In the genomic region with DNA sequence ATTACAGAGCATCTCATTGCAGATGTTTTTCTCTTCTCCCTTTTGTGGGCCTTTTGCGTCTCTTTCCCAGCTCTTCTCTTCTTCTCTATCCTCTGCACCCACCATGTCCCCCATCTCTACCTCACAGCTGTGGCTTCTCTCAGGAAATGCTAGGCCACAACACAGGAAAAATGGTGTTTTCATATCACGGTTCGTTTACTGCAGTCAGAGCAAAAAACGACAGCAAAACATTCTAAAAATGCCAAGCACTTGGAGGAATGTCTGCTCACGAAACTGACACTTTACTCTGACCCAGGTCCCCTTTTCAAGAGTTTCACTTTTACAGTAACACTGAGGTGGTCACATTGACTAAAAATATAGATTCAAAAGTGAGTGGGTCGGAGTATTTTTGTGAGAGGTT, we compare ENCODE assay signal across 1 cellular context.
TF ChIP-seq lines count a peak whose summit lies in the region.

No MANE protein-coding gene starts in this region.

TF ChIP-seq in GM23338, 12 proteins besides CTCF, POLR2A, EP300 and RAD21 (continued from another document):
- TF ChIP-seq, protein P1, sequence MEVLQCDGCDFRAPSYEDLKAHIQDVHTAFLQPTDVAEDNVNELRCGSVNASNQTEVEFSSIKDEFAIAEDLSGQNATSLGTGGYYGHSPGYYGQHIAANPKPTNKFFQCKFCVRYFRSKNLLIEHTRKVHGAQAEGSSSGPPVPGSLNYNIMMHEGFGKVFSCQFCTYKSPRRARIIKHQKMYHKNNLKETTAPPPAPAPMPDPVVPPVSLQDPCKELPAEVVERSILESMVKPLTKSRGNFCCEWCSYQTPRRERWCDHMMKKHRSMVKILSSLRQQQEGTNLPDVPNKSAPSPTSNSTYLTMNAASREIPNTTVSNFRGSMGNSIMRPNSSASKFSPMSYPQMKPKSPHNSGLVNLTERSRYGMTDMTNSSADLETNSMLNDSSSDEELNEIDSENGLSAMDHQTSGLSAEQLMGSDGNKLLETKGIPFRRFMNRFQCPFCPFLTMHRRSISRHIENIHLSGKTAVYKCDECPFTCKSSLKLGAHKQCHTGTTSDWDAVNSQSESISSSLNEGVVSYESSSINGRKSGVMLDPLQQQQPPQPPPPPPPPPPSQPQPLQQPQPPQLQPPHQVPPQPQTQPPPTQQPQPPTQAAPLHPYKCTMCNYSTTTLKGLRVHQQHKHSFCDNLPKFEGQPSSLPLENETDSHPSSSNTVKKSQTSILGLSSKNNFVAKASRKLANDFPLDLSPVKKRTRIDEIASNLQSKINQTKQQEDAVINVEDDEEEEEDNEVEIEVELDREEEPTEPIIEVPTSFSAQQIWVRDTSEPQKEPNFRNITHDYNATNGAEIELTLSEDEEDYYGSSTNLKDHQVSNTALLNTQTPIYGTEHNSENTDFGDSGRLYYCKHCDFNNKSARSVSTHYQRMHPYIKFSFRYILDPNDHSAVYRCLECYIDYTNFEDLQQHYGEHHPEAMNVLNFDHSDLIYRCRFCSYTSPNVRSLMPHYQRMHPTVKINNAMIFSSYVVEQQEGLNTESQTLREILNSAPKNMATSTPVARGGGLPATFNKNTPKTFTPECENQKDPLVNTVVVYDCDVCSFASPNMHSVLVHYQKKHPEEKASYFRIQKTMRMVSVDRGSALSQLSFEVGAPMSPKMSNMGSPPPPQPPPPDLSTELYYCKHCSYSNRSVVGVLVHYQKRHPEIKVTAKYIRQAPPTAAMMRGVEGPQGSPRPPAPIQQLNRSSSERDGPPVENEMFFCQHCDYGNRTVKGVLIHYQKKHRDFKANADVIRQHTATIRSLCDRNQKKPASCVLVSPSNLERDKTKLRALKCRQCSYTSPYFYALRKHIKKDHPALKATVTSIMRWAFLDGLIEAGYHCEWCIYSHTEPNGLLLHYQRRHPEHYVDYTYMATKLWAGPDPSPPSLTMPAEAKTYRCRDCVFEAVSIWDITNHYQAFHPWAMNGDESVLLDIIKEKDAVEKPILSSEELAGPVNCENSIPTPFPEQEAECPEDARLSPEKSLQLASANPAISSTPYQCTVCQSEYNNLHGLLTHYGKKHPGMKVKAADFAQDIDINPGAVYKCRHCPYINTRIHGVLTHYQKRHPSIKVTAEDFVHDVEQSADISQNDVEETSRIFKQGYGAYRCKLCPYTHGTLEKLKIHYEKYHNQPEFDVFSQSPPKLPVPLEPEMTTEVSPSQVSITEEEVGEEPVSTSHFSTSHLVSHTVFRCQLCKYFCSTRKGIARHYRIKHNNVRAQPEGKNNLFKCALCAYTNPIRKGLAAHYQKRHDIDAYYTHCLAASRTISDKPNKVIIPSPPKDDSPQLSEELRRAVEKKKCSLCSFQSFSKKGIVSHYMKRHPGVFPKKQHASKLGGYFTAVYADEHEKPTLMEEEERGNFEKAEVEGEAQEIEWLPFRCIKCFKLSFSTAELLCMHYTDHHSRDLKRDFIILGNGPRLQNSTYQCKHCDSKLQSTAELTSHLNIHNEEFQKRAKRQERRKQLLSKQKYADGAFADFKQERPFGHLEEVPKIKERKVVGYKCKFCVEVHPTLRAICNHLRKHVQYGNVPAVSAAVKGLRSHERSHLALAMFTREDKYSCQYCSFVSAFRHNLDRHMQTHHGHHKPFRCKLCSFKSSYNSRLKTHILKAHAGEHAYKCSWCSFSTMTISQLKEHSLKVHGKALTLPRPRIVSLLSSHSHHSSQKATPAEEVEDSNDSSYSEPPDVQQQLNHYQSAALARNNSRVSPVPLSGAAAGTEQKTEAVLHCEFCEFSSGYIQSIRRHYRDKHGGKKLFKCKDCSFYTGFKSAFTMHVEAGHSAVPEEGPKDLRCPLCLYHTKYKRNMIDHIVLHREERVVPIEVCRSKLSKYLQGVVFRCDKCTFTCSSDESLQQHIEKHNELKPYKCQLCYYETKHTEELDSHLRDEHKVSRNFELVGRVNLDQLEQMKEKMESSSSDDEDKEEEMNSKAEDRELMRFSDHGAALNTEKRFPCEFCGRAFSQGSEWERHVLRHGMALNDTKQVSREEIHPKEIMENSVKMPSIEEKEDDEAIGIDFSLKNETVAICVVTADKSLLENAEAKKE (CRISPR knock-in tag; IDR thresholded peaks at IDR 0.05): no peak
- no peak for TF ChIP-seq CREB1 (CRISPR knock-in tag; IDR thresholded peaks at IDR 0.05; ENCODE audit: low read depth)
TF ChIP-seq in GM23338: peak in this region for 0.
